ENCODE assay signal across 1 cellular context in the genomic region with DNA sequence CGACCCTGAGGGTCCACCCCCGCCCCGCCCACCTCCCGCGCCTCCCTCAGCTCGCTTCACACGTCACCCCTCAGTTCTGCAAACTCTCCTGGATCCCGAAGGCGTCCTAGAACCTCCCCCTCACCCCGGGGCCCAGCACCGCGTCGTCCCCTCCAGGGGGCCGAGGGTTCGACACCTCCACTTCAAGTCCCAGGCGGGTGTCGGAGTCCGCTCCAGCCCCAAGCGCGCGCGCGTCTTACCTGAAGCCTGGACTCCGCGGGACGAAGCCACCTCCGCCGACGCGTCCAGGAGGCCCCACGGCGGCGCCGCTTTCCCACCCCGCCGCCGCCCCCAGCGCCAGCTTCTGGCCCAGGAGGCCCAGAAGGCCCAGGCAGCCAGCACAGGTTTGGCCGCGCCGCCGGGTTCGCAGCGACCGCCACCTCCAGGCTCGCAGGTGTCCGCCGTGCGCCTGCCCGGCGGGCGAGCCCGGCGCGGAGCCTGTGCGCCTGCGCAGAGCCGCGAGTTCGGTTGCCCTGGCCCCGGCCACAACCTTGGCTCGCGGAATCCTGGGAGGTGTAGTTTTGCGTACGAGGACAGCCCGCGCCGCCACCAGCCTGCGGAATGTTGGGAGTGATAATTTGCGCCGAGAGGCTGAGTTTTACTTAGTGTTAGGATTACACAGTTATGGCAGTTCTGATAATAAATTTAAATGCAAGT.
TF ChIP-seq lines count a peak whose summit lies in the region.

A gene (minus strand): TSS at position 483 of the 696 bp plus-strand sequence. CDS start 24,648 bp downstream, outside the sequence.

TF ChIP-seq in HepG2, 621 proteins besides CTCF, POLR2A, EP300 and RAD21 (continued from another document and continues in another):
- TF ChIP-seq, protein P1, sequence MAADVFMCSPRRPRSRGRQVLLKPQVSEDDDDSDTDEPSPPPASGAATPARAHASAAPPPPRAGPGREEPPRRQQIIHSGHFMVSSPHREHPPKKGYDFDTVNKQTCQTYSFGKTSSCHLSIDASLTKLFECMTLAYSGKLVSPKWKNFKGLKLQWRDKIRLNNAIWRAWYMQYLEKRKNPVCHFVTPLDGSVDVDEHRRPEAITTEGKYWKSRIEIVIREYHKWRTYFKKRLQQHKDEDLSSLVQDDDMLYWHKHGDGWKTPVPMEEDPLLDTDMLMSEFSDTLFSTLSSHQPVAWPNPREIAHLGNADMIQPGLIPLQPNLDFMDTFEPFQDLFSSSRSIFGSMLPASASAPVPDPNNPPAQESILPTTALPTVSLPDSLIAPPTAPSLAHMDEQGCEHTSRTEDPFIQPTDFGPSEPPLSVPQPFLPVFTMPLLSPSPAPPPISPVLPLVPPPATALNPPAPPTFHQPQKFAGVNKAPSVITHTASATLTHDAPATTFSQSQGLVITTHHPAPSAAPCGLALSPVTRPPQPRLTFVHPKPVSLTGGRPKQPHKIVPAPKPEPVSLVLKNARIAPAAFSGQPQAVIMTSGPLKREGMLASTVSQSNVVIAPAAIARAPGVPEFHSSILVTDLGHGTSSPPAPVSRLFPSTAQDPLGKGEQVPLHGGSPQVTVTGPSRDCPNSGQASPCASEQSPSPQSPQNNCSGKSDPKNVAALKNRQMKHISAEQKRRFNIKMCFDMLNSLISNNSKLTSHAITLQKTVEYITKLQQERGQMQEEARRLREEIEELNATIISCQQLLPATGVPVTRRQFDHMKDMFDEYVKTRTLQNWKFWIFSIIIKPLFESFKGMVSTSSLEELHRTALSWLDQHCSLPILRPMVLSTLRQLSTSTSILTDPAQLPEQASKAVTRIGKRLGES (CRISPR knock-in tag; IDR thresholded peaks at IDR 0.05; ENCODE audit: borderline replicate concordance), result peak; percentile 60; the same call in 1 of the 2 replicates
- TF ChIP-seq, protein P2, sequence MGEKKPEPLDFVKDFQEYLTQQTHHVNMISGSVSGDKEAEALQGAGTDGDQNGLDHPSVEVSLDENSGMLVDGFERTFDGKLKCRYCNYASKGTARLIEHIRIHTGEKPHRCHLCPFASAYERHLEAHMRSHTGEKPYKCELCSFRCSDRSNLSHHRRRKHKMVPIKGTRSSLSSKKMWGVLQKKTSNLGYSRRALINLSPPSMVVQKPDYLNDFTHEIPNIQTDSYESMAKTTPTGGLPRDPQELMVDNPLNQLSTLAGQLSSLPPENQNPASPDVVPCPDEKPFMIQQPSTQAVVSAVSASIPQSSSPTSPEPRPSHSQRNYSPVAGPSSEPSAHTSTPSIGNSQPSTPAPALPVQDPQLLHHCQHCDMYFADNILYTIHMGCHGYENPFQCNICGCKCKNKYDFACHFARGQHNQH (CRISPR knock-in tag; IDR thresholded peaks at IDR 0.05), result peak; percentile 46; the same call in 1 of the 2 replicates
- TF ChIP-seq ZNF773 (CRISPR knock-in tag; IDR thresholded peaks at IDR 0.05; ENCODE audit: borderline replicate concordance) (peak; percentile 83; the same call in 1 of the 2 replicates), THAP11 (CRISPR knock-in tag; IDR thresholded peaks at IDR 0.05) (peak; percentile 98), SAP130 (CRISPR knock-in tag; IDR thresholded peaks at IDR 0.05; ENCODE audit: low read depth) (peak; percentile 17; the same call in 1 of the 2 replicates), GABPB1 (CRISPR knock-in tag; IDR thresholded peaks at IDR 0.05) (peak; percentile 73), ZFY (CRISPR knock-in tag; IDR thresholded peaks at IDR 0.05) (peak; percentile 83), TBX2 (CRISPR knock-in tag; IDR thresholded peaks at IDR 0.05; ENCODE audit: borderline replicate concordance) (peak; percentile 35; the same call in 1 of the 2 replicates), ZFX (CRISPR knock-in tag; IDR thresholded peaks at IDR 0.05; ENCODE audit: low read depth) (peak; percentile 84), SOX5 (CRISPR knock-in tag; IDR thresholded peaks at IDR 0.05; ENCODE audit: borderline replicate concordance) (peak; percentile 17; the same call in 1 of the 2 replicates), ZFP62 (CRISPR knock-in tag; IDR thresholded peaks at IDR 0.05) (no peak), ZNF790 (CRISPR knock-in tag; IDR thresholded peaks at IDR 0.05; ENCODE audit: borderline replicate concordance) (peak; percentile 76; the same call in 1 of the 2 replicates), MAZ (IDR thresholded peaks at IDR 0.05; ENCODE audit: borderline replicate concordance, low read depth, low read length) (peak; percentile 41; the same call in 1 of the 2 replicates), MAZ (CRISPR knock-in tag; IDR thresholded peaks at IDR 0.05; ENCODE audit: low read depth) (peak; percentile 75), TAF1 (CRISPR knock-in tag; IDR thresholded peaks at IDR 0.05) (peak; percentile 29; the same call in 1 of the 2 replicates), ZNF547 (CRISPR knock-in tag; IDR thresholded peaks at IDR 0.05) (peak; percentile 74; the same call in 1 of the 2 replicates), ETV5 (CRISPR knock-in tag; IDR thresholded peaks at IDR 0.05; ENCODE audit: borderline replicate concordance) (0 out of 2 replicates have a peak, but pooled peaks have one; percentile 15), ZNF335 (CRISPR knock-in tag; IDR thresholded peaks at IDR 0.05) (0 out of 2 replicates have a peak, but pooled peaks have one; percentile 73), DNMT1 (CRISPR knock-in tag; IDR thresholded peaks at IDR 0.05) (0 out of 2 replicates have a peak, but pooled peaks have one; percentile 27), NFKB2 (CRISPR knock-in tag; IDR thresholded peaks at IDR 0.05; ENCODE audit: borderline replicate concordance) (peak; percentile 13; the same call in 1 of the 2 replicates), ASH2L (IDR thresholded peaks at IDR 0.05; ENCODE audit: insufficient read length, low read depth, low read length) (peak; percentile 37), ZNF546 (CRISPR knock-in tag; conservative IDR thresholded peaks at IDR 0.05) (peak; percentile 92), ARNT2 (CRISPR knock-in tag; IDR thresholded peaks at IDR 0.05; ENCODE audit: low read depth) (0 out of 2 replicates have a peak, but pooled peaks have one; percentile 40), ZNF709 (CRISPR knock-in tag; IDR thresholded peaks at IDR 0.05) (0 out of 2 replicates have a peak, but pooled peaks have one; percentile 34), RNF2 (conservative IDR thresholded peaks at IDR 0.05; ENCODE audit: low read depth) (peak; percentile 99), ZNF776 (CRISPR knock-in tag; IDR thresholded peaks at IDR 0.05) (no peak), XRCC5 (optimal IDR thresholded peaks at IDR 0.05; ENCODE audit: low read length) (peak; percentile 34), ZNF530 (CRISPR knock-in tag; IDR thresholded peaks at IDR 0.05; ENCODE audit: low read depth) (no peak)
- TF ChIP-seq, protein P3, sequence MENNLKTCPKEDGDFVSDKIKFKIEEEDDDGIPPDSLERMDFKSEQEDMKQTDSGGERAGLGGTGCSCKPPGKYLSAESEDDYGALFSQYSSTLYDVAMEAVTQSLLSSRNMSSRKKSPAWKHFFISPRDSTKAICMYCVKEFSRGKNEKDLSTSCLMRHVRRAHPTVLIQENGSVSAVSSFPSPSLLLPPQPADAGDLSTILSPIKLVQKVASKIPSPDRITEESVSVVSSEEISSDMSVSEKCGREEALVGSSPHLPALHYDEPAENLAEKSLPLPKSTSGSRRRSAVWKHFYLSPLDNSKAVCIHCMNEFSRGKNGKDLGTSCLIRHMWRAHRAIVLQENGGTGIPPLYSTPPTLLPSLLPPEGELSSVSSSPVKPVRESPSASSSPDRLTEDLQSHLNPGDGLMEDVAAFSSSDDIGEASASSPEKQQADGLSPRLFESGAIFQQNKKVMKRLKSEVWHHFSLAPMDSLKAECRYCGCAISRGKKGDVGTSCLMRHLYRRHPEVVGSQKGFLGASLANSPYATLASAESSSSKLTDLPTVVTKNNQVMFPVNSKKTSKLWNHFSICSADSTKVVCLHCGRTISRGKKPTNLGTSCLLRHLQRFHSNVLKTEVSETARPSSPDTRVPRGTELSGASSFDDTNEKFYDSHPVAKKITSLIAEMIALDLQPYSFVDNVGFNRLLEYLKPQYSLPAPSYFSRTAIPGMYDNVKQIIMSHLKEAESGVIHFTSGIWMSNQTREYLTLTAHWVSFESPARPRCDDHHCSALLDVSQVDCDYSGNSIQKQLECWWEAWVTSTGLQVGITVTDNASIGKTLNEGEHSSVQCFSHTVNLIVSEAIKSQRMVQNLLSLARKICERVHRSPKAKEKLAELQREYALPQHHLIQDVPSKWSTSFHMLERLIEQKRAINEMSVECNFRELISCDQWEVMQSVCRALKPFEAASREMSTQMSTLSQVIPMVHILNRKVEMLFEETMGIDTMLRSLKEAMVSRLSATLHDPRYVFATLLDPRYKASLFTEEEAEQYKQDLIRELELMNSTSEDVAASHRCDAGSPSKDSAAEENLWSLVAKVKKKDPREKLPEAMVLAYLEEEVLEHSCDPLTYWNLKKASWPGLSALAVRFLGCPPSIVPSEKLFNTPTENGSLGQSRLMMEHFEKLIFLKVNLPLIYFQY (CRISPR knock-in tag; IDR thresholded peaks at IDR 0.05; ENCODE audit: borderline replicate concordance), result peak; percentile 80; the same call in 1 of the 2 replicates
- TF ChIP-seq, protein P4, sequence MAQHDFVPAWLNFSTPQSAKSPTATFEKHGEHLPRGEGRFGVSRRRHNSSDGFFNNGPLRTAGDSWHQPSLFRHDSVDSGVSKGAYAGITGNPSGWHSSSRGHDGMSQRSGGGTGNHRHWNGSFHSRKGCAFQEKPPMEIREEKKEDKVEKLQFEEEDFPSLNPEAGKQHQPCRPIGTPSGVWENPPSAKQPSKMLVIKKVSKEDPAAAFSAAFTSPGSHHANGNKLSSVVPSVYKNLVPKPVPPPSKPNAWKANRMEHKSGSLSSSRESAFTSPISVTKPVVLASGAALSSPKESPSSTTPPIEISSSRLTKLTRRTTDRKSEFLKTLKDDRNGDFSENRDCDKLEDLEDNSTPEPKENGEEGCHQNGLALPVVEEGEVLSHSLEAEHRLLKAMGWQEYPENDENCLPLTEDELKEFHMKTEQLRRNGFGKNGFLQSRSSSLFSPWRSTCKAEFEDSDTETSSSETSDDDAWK (CRISPR knock-in tag; IDR thresholded peaks at IDR 0.05), result no peak
- TF ChIP-seq, protein P5, sequence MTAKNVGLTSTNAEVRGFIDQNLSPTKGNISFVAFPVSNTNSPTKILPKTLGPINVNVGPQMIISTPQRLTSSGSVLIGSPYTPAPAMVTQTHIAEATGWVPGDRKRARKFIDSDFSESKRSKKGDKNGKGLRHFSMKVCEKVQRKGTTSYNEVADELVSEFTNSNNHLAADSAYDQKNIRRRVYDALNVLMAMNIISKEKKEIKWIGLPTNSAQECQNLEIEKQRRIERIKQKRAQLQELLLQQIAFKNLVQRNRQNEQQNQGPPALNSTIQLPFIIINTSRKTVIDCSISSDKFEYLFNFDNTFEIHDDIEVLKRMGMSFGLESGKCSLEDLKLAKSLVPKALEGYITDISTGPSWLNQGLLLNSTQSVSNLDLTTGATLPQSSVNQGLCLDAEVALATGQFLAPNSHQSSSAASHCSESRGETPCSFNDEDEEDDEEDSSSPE (CRISPR knock-in tag; IDR thresholded peaks at IDR 0.05), result peak; percentile 18
- TF ChIP-seq, protein P6, sequence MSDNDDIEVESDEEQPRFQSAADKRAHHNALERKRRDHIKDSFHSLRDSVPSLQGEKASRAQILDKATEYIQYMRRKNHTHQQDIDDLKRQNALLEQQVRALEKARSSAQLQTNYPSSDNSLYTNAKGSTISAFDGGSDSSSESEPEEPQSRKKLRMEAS (IDR thresholded peaks at IDR 0.05), result peak; percentile 73
- TF ChIP-seq, protein P7, sequence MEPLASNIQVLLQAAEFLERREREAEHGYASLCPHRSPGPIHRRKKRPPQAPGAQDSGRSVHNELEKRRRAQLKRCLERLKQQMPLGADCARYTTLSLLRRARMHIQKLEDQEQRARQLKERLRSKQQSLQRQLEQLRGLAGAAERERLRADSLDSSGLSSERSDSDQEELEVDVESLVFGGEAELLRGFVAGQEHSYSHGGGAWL (CRISPR knock-in tag; IDR thresholded peaks at IDR 0.05), result peak; percentile 30; the same call in 1 of the 2 replicates
- TF ChIP-seq, protein P8, sequence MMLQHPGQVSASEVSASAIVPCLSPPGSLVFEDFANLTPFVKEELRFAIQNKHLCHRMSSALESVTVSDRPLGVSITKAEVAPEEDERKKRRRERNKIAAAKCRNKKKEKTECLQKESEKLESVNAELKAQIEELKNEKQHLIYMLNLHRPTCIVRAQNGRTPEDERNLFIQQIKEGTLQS (CRISPR knock-in tag; IDR thresholded peaks at IDR 0.05), result no peak
- TF ChIP-seq, protein P9, sequence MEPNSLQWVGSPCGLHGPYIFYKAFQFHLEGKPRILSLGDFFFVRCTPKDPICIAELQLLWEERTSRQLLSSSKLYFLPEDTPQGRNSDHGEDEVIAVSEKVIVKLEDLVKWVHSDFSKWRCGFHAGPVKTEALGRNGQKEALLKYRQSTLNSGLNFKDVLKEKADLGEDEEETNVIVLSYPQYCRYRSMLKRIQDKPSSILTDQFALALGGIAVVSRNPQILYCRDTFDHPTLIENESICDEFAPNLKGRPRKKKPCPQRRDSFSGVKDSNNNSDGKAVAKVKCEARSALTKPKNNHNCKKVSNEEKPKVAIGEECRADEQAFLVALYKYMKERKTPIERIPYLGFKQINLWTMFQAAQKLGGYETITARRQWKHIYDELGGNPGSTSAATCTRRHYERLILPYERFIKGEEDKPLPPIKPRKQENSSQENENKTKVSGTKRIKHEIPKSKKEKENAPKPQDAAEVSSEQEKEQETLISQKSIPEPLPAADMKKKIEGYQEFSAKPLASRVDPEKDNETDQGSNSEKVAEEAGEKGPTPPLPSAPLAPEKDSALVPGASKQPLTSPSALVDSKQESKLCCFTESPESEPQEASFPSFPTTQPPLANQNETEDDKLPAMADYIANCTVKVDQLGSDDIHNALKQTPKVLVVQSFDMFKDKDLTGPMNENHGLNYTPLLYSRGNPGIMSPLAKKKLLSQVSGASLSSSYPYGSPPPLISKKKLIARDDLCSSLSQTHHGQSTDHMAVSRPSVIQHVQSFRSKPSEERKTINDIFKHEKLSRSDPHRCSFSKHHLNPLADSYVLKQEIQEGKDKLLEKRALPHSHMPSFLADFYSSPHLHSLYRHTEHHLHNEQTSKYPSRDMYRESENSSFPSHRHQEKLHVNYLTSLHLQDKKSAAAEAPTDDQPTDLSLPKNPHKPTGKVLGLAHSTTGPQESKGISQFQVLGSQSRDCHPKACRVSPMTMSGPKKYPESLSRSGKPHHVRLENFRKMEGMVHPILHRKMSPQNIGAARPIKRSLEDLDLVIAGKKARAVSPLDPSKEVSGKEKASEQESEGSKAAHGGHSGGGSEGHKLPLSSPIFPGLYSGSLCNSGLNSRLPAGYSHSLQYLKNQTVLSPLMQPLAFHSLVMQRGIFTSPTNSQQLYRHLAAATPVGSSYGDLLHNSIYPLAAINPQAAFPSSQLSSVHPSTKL (CRISPR knock-in tag; IDR thresholded peaks at IDR 0.05), result 0 out of 2 replicates have a peak, but pooled peaks have one; percentile 23
- TF ChIP-seq, protein P10, sequence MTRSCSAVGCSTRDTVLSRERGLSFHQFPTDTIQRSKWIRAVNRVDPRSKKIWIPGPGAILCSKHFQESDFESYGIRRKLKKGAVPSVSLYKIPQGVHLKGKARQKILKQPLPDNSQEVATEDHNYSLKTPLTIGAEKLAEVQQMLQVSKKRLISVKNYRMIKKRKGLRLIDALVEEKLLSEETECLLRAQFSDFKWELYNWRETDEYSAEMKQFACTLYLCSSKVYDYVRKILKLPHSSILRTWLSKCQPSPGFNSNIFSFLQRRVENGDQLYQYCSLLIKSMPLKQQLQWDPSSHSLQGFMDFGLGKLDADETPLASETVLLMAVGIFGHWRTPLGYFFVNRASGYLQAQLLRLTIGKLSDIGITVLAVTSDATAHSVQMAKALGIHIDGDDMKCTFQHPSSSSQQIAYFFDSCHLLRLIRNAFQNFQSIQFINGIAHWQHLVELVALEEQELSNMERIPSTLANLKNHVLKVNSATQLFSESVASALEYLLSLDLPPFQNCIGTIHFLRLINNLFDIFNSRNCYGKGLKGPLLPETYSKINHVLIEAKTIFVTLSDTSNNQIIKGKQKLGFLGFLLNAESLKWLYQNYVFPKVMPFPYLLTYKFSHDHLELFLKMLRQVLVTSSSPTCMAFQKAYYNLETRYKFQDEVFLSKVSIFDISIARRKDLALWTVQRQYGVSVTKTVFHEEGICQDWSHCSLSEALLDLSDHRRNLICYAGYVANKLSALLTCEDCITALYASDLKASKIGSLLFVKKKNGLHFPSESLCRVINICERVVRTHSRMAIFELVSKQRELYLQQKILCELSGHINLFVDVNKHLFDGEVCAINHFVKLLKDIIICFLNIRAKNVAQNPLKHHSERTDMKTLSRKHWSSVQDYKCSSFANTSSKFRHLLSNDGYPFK (CRISPR knock-in tag; IDR thresholded peaks at IDR 0.05; ENCODE audit: borderline replicate concordance), result no peak
